8 cellular contexts compared by ENCODE assay signal in genomic region chr7:108114117-108114841, GRCh38. TPM values are rescaled to one million over a fixed set of nuclear protein-coding genes. Genes with fewer than 3 reads are reported as not detected.
DNase-seq lines count a peak whose midpoint lies in the region; ATAC-seq and TF ChIP-seq lines count a peak whose summit lies in the region.

No MANE protein-coding gene starts in this region.

- DNase-seq in DMS 273 (lab: John Stamatoyannopoulos, UW; ENCODE audit: unreplicated experiment) = peak; percentile 78
- DNase-seq in DMS 273 treated with DMSO at 0.1 percent for 48 hours (lab: John Stamatoyannopoulos, UW) = no peak
- peak; percentile 65 for DNase-seq in KBM-7
- DNase-seq in body of pancreas = peak in 2 of 4 donors; percentile 30 to 38
- DNase-seq in osteoblast (ENCODE audit: insufficient read length, low spot score, missing footprints) = no peak
- no peak for DNase-seq in SIG-M5 treated with dmso at 0.1 percent for 504 hours (lab: John Stamatoyannopoulos, UW; ENCODE audit: unreplicated experiment)

- H3K4me1 ChIP-seq in body of pancreas (peaks cover 4% of the 10 kb centered on the region), osteoblast (ENCODE audit: insufficient read depth, low read length) (no peaks in the 10 kb centered on the region), gastroesophageal sphincter (no peaks in the 10 kb centered on the region)

- ATAC-seq in GM19467 (IDR thresholded peaks at IDR 0.05; ENCODE audit: unreplicated experiment) = peak; percentile 82
- ATAC-seq in body of pancreas = peak; percentile 56
- no peak for ATAC-seq in gastroesophageal sphincter

- no peaks in the 10 kb centered on the region for H3K9me3 ChIP-seq in body of pancreas
- no peaks in the 10 kb centered on the region for H3K9me3 ChIP-seq in osteoblast (ENCODE audit: low read depth, low read length)
- no peaks in the 10 kb centered on the region for H3K9me3 ChIP-seq in gastroesophageal sphincter

- H3K27ac ChIP-seq in body of pancreas (no peak overlapping the region), osteoblast (ENCODE audit: low read depth, low read length) (no peak overlapping the region), gastroesophageal sphincter (no peak overlapping the region)

- H3K36me3 ChIP-seq in body of pancreas (replicated peaks in 1 of 2; ENCODE audit: insufficient read depth in 1 of 2, low read depth in 2 of 2) (no peaks in the 10 kb centered on the region), osteoblast (ENCODE audit: insufficient read depth, low read length) (no peaks in the 10 kb centered on the region), gastroesophageal sphincter (no peaks in the 10 kb centered on the region)

- H3K27me3 ChIP-seq in body of pancreas (no peaks in the 10 kb centered on the region), osteoblast (ENCODE audit: insufficient read depth, low read length) (no peaks in the 10 kb centered on the region), gastroesophageal sphincter (no peaks in the 10 kb centered on the region)

- no peak for TF ChIP-seq EP300 in gastroesophageal sphincter (IDR thresholded peaks at IDR 0.05)

- WGBS in body of pancreas, 2 donors = 54 to 56% methylated on average over 6 of the region's 6 CpGs
- 81 to 85% methylated on average over 5 of the region's 6 CpGs for WGBS in gastroesophageal sphincter (ENCODE audit: low coverage in 1 of 2), 2 donors

- intact Hi-C loops in body of pancreas (cut with DNase I) = no loop called here

- H2AFZ ChIP-seq in osteoblast (ENCODE audit: low read length) = no peak overlapping the region

- no peak overlapping the region for H3K4me2 ChIP-seq in osteoblast (ENCODE audit: insufficient read depth, low read length)

- no peaks in the 10 kb centered on the region for H4K20me1 ChIP-seq in osteoblast (ENCODE audit: insufficient read depth, low read length)

- peak in 6 of 7 experiments; percentile 39 to 62 (median 51) for TF ChIP-seq CTCF in body of pancreas (IDR thresholded peaks at IDR 0.05)
- TF ChIP-seq CTCF in osteoblast (IDR thresholded peaks at IDR 0.05; ENCODE audit: extremely low read depth, low read depth, low read length) = peak; percentile 50
- peak in 1 of 4 experiments; percentile 35 for TF ChIP-seq CTCF in gastroesophageal sphincter (IDR thresholded peaks at IDR 0.05)

- no peak for TF ChIP-seq POLR2A in body of pancreas (IDR thresholded peaks at IDR 0.05)
- TF ChIP-seq POLR2A in gastroesophageal sphincter (IDR thresholded peaks at IDR 0.05) = no peak

- H3K4me3 ChIP-seq in body of pancreas = no peak overlapping the region
- H3K4me3 ChIP-seq in osteoblast (ENCODE audit: insufficient read depth, low read length) = no peak overlapping the region
- H3K4me3 ChIP-seq in gastroesophageal sphincter = no peak overlapping the region

- in situ Hi-C loops in KBM-7 (cut with MboI; ENCODE audit: low pct_unique_long_range_greater_than_20kb, low sequenced_read_pairs) = no loop called here

- H3K79me2 ChIP-seq in osteoblast (ENCODE audit: insufficient read depth, low read length) = no peaks in the 10 kb centered on the region

RNA-seq across cellular contexts. Expression of gene LAMB4, which starts 15.9 kb away (rescaled TPM):
- total RNA-seq in body of pancreas (1 to 10 TPM in 1 of 2 donors, under 1 TPM in 1; 0.26 to 2.0 TPM), osteoblast (under 0.01 and 0.36 TPM in 2 replicates), gastroesophageal sphincter (under 1 TPM in 2 of 4 donors, not detected in 2; 0.23 to 0.82 TPM)

Comparison
In these comparisons a context has a peak if more than half of its experiments do, and no peak if none do; other contexts are left out.
1. DNase-seq: peak in DMS 273 (single experiment) and KBM-7 (single experiment); none in DMS 273 treated with DMSO at 0.1 percent for 48 hours (single experiment), osteoblast (single experiment) and SIG-M5 treated with dmso at 0.1 percent for 504 hours (single experiment).